Comparison of ENCODE assay signal across 8 cellular contexts in the genomic region with DNA sequence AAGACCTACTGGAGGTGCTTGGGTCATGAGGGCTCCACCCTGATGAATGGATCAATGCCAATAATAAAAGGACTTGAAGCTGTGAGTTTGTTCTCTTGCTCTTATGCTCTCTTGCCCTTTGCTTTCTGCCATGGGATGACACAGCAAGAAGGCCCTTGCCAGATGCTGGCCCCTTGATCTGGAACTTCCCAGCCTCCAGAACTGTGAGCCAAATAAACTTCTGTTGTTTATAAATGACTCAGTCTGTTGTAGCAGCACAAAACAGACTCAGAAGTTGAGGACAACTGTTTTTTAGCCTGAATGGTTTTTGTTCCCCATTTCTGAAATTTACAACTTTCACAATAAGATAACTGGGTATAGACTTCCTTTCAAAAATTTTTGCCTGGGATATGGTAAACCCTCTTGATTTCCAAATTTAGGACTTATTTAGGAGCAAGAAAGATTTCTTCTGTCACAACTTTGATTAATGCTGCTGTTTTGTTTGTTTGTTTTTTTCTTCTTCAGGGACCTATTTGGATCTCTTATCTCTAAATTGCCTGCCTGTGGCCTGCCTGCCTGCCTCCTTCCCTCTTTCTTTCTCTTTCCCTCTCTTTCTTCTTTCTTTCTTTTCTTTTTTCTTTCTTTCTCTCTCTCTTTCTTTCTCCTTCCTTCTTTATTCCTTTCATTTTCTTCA. TPM values are rescaled to one million over a fixed set of nuclear protein-coding genes. Genes with fewer than 3 reads are reported as not detected.
DNase-seq lines count a peak whose midpoint lies in the region; ATAC-seq and TF ChIP-seq lines count a peak whose summit lies in the region.

No MANE protein-coding gene starts in this region.

- no peak overlapping the region for H3K4me3 ChIP-seq in mesodermal cell (ENCODE audit: extremely low read depth, insufficient read depth, low read length, poor library complexity, severe bottlenecking)
- no peak overlapping the region for H3K4me3 ChIP-seq in BE2C (ENCODE audit: low read depth, low read length)

- H3K36me3 ChIP-seq in mesodermal cell (ENCODE audit: control insufficient read depth, insufficient read depth, low read length) (no peaks in the 10 kb centered on the region), BE2C (no peaks in the 10 kb centered on the region)

- no peaks in the 10 kb centered on the region for H3K4me1 ChIP-seq in mesodermal cell (ENCODE audit: control insufficient read depth, insufficient read depth, low read length, poor library complexity, severe bottlenecking)
- no peaks in the 10 kb centered on the region for H3K4me1 ChIP-seq in BE2C

- peaks cover 13% of the 10 kb centered on the region for H3K9me3 ChIP-seq in mesodermal cell (ENCODE audit: control insufficient read depth, low read length)
- no peaks in the 10 kb centered on the region for H3K9me3 ChIP-seq in BE2C

- TF ChIP-seq CTCF in BE2C (IDR thresholded peaks at IDR 0.05; ENCODE audit: low read depth, low read length): no peak

- DNase-seq in SKM-1 treated with dmso at 0.1 percent for 144 hours (lab: John Stamatoyannopoulos, UW; ENCODE audit: unreplicated experiment) (peak; percentile 58), NCI-H2196 treated with DMSO at 0.1 percent for 48 hours (lab: John Stamatoyannopoulos, UW; ENCODE audit: unreplicated experiment) (no peak), NCI-H226 (no peak), BE2C (no peak)
- DNase-seq in NK-92 treated with Interleukin-12 subunit alpha and Interleukin-12 subunit beta, amount 100 ng/mL, for 24 hours (lab: John Stamatoyannopoulos, UW): no peak

- ATAC-seq in GM18868 (IDR thresholded peaks at IDR 0.05; ENCODE audit: unreplicated experiment): peak; percentile 92
- ATAC-seq in HG02798 (IDR thresholded peaks at IDR 0.05; ENCODE audit: poor library complexity, unreplicated experiment): peak; percentile 79

- H3K27ac ChIP-seq in mesodermal cell (ENCODE audit: low read depth, low read length, severe bottlenecking): peak overlapping the region; percentile 44

- H3K27me3 ChIP-seq in BE2C: no peaks in the 10 kb centered on the region

RNA-seq across cellular contexts. Expression of a gene that starts 12.1 kb away (rescaled TPM):
- 5.2 TPM for polyA plus RNA-seq in mesodermal cell (2013, experiment 1 of 2)
- polyA plus RNA-seq in mesodermal cell (2013, experiment 2 of 2): 4.6 TPM
- 3.8 TPM for polyA plus RNA-seq in BE2C (2012; ENCODE audit: insufficient read depth, insufficient read length, low read depth)
